1 cellular context compared by ENCODE assay signal in the genomic region with DNA sequence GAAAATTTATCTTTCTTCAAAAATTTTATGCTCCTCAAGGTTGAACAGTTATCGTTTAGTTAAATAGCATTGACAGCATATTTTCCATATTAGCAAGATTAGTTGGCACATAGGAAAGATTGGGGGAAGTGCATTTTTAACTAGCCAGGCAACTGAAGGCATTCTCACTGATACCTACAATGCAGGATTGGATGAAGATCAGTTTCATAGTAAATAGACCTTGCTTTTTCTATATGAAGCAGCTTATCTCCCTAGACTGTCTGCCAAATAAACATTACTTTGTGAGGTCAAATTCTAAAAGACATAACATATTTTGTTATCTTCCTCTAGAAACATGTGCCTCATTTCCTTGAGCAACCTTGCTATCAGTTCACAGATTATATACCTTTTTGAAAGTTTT.
TF ChIP-seq lines count a peak whose summit lies in the region.

No MANE protein-coding gene starts in this region.

TF ChIP-seq in A549, 52 proteins besides CTCF, POLR2A, EP300 and RAD21:
- 0 out of 2 replicates have a peak, but pooled peaks have one; percentile 9 for TF ChIP-seq GATA3 (IDR thresholded peaks at IDR 0.05; ENCODE audit: borderline replicate concordance)
- no peak for TF ChIP-seq MYC (IDR thresholded peaks at IDR 0.05; ENCODE audit: borderline replicate concordance, low read length)
- TF ChIP-seq NR3C1 (IDR thresholded peaks at IDR 0.05) = no peak
- peak; percentile 21 for TF ChIP-seq MAFK (IDR thresholded peaks at IDR 0.05; ENCODE audit: partially characterized antibody)
- TF ChIP-seq, protein P1, sequence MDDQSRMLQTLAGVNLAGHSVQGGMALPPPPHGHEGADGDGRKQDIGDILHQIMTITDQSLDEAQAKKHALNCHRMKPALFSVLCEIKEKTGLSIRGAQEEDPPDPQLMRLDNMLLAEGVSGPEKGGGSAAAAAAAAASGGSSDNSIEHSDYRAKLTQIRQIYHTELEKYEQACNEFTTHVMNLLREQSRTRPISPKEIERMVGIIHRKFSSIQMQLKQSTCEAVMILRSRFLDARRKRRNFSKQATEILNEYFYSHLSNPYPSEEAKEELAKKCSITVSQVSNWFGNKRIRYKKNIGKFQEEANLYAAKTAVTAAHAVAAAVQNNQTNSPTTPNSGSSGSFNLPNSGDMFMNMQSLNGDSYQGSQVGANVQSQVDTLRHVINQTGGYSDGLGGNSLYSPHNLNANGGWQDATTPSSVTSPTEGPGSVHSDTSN (IDR thresholded peaks at IDR 0.05) = no peak
- TF ChIP-seq HDAC2 (IDR thresholded peaks at IDR 0.05) = no peak
- no peak for TF ChIP-seq EHMT2 (IDR thresholded peaks at IDR 0.05; ENCODE audit: low read depth)
- no peak for TF ChIP-seq RNF2 (IDR thresholded peaks at IDR 0.05; ENCODE audit: borderline replicate concordance, low read depth)
- TF ChIP-seq, protein P2, sequence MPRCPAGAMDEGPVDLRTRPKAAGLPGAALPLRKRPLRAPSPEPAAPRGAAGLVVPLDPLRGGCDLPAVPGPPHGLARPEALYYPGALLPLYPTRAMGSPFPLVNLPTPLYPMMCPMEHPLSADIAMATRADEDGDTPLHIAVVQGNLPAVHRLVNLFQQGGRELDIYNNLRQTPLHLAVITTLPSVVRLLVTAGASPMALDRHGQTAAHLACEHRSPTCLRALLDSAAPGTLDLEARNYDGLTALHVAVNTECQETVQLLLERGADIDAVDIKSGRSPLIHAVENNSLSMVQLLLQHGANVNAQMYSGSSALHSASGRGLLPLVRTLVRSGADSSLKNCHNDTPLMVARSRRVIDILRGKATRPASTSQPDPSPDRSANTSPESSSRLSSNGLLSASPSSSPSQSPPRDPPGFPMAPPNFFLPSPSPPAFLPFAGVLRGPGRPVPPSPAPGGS (IDR thresholded peaks at IDR 0.05) = no peak
